In the genomic region with DNA sequence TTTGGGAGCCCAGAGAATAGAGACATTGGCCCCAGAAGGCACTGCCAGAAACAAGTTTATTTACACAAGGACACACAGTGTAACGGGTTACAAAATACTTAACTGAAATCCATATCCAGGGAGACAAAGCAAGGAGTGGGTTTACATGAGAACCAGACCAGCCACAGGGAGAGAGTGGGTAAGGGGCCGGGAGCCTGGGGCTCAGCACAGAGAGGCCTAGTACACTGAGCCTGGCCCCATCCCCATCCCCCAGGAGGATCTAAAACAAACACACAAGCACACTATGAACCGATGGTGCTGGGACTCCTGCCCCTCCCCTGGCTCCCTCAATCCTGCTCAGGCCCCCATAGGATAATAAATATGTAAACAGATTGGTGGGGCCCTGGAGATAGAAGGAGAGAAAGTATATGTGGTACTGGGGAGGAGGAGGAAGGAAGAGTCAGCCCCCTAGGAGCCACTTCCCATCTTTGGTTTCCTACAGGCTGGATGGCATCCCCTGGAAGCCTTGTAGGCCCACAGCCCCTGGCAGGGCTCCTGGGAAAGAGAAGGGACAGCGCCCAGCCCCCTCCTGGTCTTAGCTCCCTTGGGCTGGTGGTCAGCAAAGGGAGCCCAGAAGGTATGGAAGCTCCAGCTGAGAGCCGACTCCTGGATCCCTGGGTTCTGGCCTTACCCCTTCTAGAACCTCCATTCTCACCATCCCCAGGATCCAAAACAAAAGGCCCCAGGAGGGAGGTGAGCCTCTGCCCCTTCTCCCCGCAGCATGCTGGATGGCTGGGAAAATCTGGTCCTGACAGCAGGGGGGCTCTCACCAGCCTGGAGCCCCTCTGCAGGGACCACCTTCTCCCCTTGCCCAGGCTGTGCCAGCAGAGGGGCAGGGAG, we compare ENCODE assay signal across 15 cellular contexts. TPM values are rescaled to one million over a fixed set of nuclear protein-coding genes. Genes with fewer than 3 reads are reported as not detected.
DNase-seq lines count a peak whose midpoint lies in the region; ATAC-seq, FAIRE-seq and TF ChIP-seq lines count a peak whose summit lies in the region.
"Had no signal": no experiment of that assay in that cellular context is flagged by ENCODE, and none has a peak within 500 bp of the region (broad histone marks: within the 10 kb centered on the region; RNA-seq: fewer than 3 reads in every experiment).

No MANE protein-coding gene starts in this region.

- no TSS peak for BruUV-seq in A673 (replicated peaks; lab: Mats Ljungman, UMichigan)

- POLR2A ChIA-PET in A673 (lab: Charles Lee; ENCODE audit: low non-redundant PET): no interaction called here
- POLR2A ChIA-PET in WTC11 (lab: Charles Lee): interaction anchor here (1.1 to 1.8 kb wide), 2 partner anchors 10 to 24 kb away, joined by 5 to 6 read pairs; no protein-coding TSS in a partner anchor

- TF ChIP-seq CTCF in A673 (conservative IDR thresholded peaks at IDR 0.05; ENCODE audit: low read depth, low read length) (no peak), WTC11 (IDR thresholded peaks at IDR 0.05) (no peak), lower lobe of right lung (IDR thresholded peaks at IDR 0.05) (no peak), foreskin fibroblast (IDR thresholded peaks at IDR 0.05; ENCODE audit: low read depth, low read length) (no peak), D721Med (IDR thresholded peaks at IDR 0.05; ENCODE audit: insufficient read depth, missing control alignments) (no peak)

- no peak overlapping the region for H3K4me3 Mint-ChIP-seq in WTC11

- intact Hi-C loops in A673 (cut with micrococcal nuclease; ENCODE audit: unreplicated experiment): no loop called here
- intact Hi-C loops in lower lobe of right lung (cut with DNase I): no loop called here

- no peaks in the 10 kb centered on the region for H3K9me3 Mint-ChIP-seq in WTC11

- H3K27me3 Mint-ChIP-seq in WTC11 (ENCODE audit: low read depth): no peaks in the 10 kb centered on the region

- FAIRE-seq in D721Med (lab: Jason Lieb, UNC): no peak
- FAIRE-seq: endometrium, islet of Langerhans had no signal

- H3K27ac Mint-ChIP-seq in WTC11: peak overlapping the region; percentile 46; the same call in 1 of the 2 replicates

- H3K36me3 Mint-ChIP-seq in WTC11: peaks cover 32% of the 10 kb centered on the region

- H3K27ac ChIP-seq in A673 (ENCODE audit: low read depth, low read length, poor library complexity, severe bottlenecking) (peak overlapping the region; percentile 42), lower lobe of right lung (peak overlapping the region; percentile 41)
- H3K27ac ChIP-seq: parathyroid adenoma had no signal

- CTCF ChIA-PET in A673 (lab: Charles Lee): no interaction called here
- CTCF ChIA-PET in WTC11 (lab: Charles Lee): no interaction called here

- H3K36me3 ChIP-seq in A673 (ENCODE audit: insufficient read depth, low read length, poor library complexity, severe bottlenecking) (no peaks in the 10 kb centered on the region), lower lobe of right lung (peaks cover 79% of the 10 kb centered on the region)

- H3K4me1 ChIP-seq in A673 (ENCODE audit: insufficient read depth, low read length, poor library complexity, severe bottlenecking) (peaks cover under 1% of the 10 kb centered on the region), lower lobe of right lung (peaks cover 18% of the 10 kb centered on the region)

- peaks cover 10% of the 10 kb centered on the region for H3K4me1 Mint-ChIP-seq in WTC11

- ATAC-seq in WTC11 (no peak), lower lobe of right lung (no peak)

- no peak for DNase-seq in A673 (ENCODE audit: low spot score)
- DNase-seq in D341Med (ENCODE audit: low spot score): peak; percentile 48
- DNase-seq in WTC11 (ENCODE audit: low spot score): no peak
- DNase-seq in lower lobe of right lung: peak; percentile 24
- DNase-seq in T-helper 2 cell: no peak
- no peak for DNase-seq in foreskin fibroblast
- no peak for DNase-seq in D721Med (ENCODE audit: insufficient read length, low spot score)
- DNase-seq in activated CD4-positive, alpha-beta T cell treated with anti-CD3 and anti-CD28 coated beads, Interleukin-2, amount 50 U/mL, for 4 hours: no peak
- DNase-seq: Karpas-422, midbrain, NCI-H524 treated with DMSO at 0.1 percent for 48 hours, testis had no signal

- H3K4me3 ChIP-seq in A673 (ENCODE audit: low read depth, low read length, poor library complexity, severe bottlenecking): no peak overlapping the region
- no peak overlapping the region for H3K4me3 ChIP-seq in lower lobe of right lung
- H3K4me3 ChIP-seq in foreskin fibroblast (ENCODE audit: low read depth in 1 of 2, low read length in 2 of 2): no peak overlapping the region
- H3K4me3 ChIP-seq: testis had no signal

- H3K27me3 ChIP-seq in A673 (replicated peaks; ENCODE audit: insufficient read depth, low read depth, low read length, poor library complexity): no peaks in the 10 kb centered on the region
- no peaks in the 10 kb centered on the region for H3K27me3 ChIP-seq in lower lobe of right lung (ENCODE audit: low read depth)
- H3K27me3 ChIP-seq: testis had no signal

- H3K9me3 ChIP-seq in A673 (ENCODE audit: low read depth, low read length, poor library complexity, severe bottlenecking): no peaks in the 10 kb centered on the region
- no peaks in the 10 kb centered on the region for H3K9me3 ChIP-seq in lower lobe of right lung
- H3K9me3 ChIP-seq: testis had no signal

TF ChIP-seq in WTC11, 78 proteins besides CTCF, POLR2A, EP300 and RAD21 (continues in another document):
- TF ChIP-seq NFYB (CRISPR knock-in tag; conservative IDR thresholded peaks at IDR 0.05; ENCODE audit: low read depth): no peak
- TF ChIP-seq ETV6 (CRISPR knock-in tag; IDR thresholded peaks at IDR 0.05): no peak
- no peak for TF ChIP-seq ZSCAN18 (CRISPR knock-in tag; IDR thresholded peaks at IDR 0.05)
- no peak for TF ChIP-seq GRHL2 (CRISPR knock-in tag; IDR thresholded peaks at IDR 0.05; ENCODE audit: insufficient replicate concordance, severe bottlenecking)
- TF ChIP-seq ZNF671 (CRISPR knock-in tag; IDR thresholded peaks at IDR 0.05): no peak
- TF ChIP-seq, protein P1, sequence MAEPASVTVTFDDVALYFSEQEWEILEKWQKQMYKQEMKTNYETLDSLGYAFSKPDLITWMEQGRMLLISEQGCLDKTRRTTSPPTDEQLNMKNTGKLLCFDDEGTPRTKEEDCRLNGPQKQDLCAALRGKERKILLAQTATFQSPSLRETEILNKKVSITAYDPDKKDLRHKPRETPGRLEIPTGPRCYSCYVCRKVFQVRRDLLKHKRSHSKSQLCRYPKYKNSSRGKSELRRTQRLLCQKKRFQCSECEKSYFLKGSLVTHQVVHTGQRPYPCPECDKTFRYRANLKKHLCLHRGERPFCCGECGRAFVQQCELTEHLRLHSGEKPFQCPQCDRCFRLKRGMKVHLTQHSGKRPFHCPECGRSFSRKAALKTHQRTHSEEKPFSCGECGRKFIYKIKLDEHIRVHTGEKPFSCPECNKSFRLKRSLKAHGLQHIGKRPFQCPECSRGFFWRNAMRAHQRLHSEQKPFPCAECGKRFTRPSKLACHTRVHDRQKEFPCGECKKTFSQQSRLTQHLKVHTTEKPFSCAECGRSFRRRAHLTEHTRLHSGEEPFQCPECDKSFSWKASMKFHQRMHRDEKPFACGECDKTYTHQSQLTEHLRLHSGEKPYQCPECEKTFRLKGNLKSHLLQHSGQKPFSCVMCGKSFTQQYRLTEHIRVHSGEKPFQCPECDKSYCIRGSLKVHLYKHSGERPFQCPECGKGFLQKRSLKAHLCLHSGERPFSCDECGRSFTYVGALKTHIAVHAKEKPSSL (CRISPR knock-in tag; conservative IDR thresholded peaks at IDR 0.05): no peak
- no peak for TF ChIP-seq ZNF219 (CRISPR knock-in tag; IDR thresholded peaks at IDR 0.05; ENCODE audit: borderline replicate concordance)
- no peak for TF ChIP-seq CBFB (CRISPR knock-in tag; IDR thresholded peaks at IDR 0.05; ENCODE audit: low read depth)

RNA-seq across cellular contexts. Expression of gene G6PC3, which starts 6.4 kb away (rescaled TPM):
- 47.0 and 57.9 TPM in 2 replicates for total RNA-seq in A673 (2021)
- total RNA-seq in WTC11 (2021): 121 to 122 TPM (median 121 TPM) in 3 replicates
- total RNA-seq in lower lobe of right lung: 40.1 TPM

RNA-seq across cellular contexts. Expression of gene LSM12, which starts 10.5 kb away (rescaled TPM):
- 47.5 and 52.5 TPM in 2 replicates for total RNA-seq in A673 (2021)
- 96.8 to 102 TPM (median 98.0 TPM) in 3 replicates for total RNA-seq in WTC11 (2021)
- 39.1 TPM for total RNA-seq in lower lobe of right lung

RNA-seq across cellular contexts. Expression of gene HDAC5, which starts 46.5 kb away (rescaled TPM):
- total RNA-seq in A673 (2021) (16.9 and 27.1 TPM in 2 replicates), WTC11 (2021) (54.0 to 61.6 TPM (median 59.0 TPM) in 3 replicates), lower lobe of right lung (59.2 TPM)

Comparison
In these comparisons a context has a peak if more than half of its experiments do, and no peak if none do; other contexts are left out.
1. DNase-seq: peak in D341Med (single experiment) and lower lobe of right lung (single experiment); none in A673 (single experiment), WTC11 (single experiment), T-helper 2 cell (0 of 5), foreskin fibroblast (0 of 2), D721Med (single experiment) and activated CD4-positive, alpha-beta T cell treated with anti-CD3 and anti-CD28 coated beads, Interleukin-2, amount 50 U/mL, for 4 hours (0 of 2).